Comparison of ENCODE assay signal across 10 cellular contexts in genomic region chrX:128106630-128107029, GRCh38. TPM values are rescaled to one million over a fixed set of nuclear protein-coding genes. Genes with fewer than 3 reads are reported as not detected.
DNase-seq lines count a peak whose midpoint lies in the region; ATAC-seq lines count a peak whose summit lies in the region.
"Had no signal": no experiment of that assay in that cellular context is flagged by ENCODE, and none has a peak within 500 bp of the region (broad histone marks: within the 10 kb centered on the region; RNA-seq: fewer than 3 reads in every experiment).

No MANE protein-coding gene starts in this region.

- H3K4me2 ChIP-seq in Karpas-422 (ENCODE audit: low read depth, low read length, poor library complexity, severe bottlenecking): no peak overlapping the region

- H3K79me2 ChIP-seq in Karpas-422 (ENCODE audit: low read length): no peaks in the 10 kb centered on the region

- H3K4me1 ChIP-seq in Karpas-422 (ENCODE audit: low read length): no peaks in the 10 kb centered on the region

- ATAC-seq in HG03457 (IDR thresholded peaks at IDR 0.05; ENCODE audit: unreplicated experiment): no peak

- H3K9me2 ChIP-seq in Karpas-422 (replicated peaks; ENCODE audit: insufficient read depth, low read length): no peaks in the 10 kb centered on the region

- no peaks in the 10 kb centered on the region for H3K27me3 ChIP-seq in Karpas-422 (ENCODE audit: low read length)

- H4K20me1 ChIP-seq in Karpas-422 (ENCODE audit: insufficient read depth, low read depth, low read length): no peaks in the 10 kb centered on the region

- no peaks in the 10 kb centered on the region for H3K36me3 ChIP-seq in Karpas-422 (ENCODE audit: insufficient read depth, low read length)

- no peak overlapping the region for H3K4me3 ChIP-seq in Karpas-422 (ENCODE audit: low read length)

- no peak overlapping the region; the same call in 1 of the 2 replicates for H2AFZ ChIP-seq in Karpas-422 (ENCODE audit: low read length)

- peak; percentile 0 for DNase-seq in DMS114 treated with DMSO at 0.1 percent for 48 hours (lab: John Stamatoyannopoulos, UW; ENCODE audit: unreplicated experiment)
- peak; percentile 63 for DNase-seq in Karpas-422
- DNase-seq in SK-MEL-5 (ENCODE audit: low read depth, low spot score): peak; percentile 53
- DNase-seq in left kidney (ENCODE audit: low read depth, low spot score): peak; percentile 27
- no peak for DNase-seq in germinal center (ENCODE audit: low spot score)
- DNase-seq in EL: no peak
- no peak for DNase-seq in AG08395 (ENCODE audit: low spot score)

- no peak overlapping the region for H3K9ac ChIP-seq in Karpas-422 (ENCODE audit: low read length)

- peaks cover 19% of the 10 kb centered on the region for H3K9me3 ChIP-seq in Karpas-422 (ENCODE audit: low read length)

- in situ Hi-C loops in SK-MEL-5 (cut with HindIII; ENCODE audit: low pct_unique_long_range_greater_than_20kb, low sequenced_read_pairs): no loop called here

- H3K27ac ChIP-seq in Karpas-422 (ENCODE audit: low read length): no peak overlapping the region

RNA-seq across cellular contexts. Expression of gene ACTRT1, which starts 54.4 kb away (rescaled TPM):
- total RNA-seq in Karpas-422 (2014; rRNA removed; shearing (Covaris generic); ENCODE audit: low replicate concordance): not detected in 2 replicates
- not detected in 2 replicates for total RNA-seq in SK-MEL-5 (2014; rRNA removed; shearing (Covaris generic))
- polyA plus RNA-seq in SK-MEL-5 (2015; cell fraction: cytosol; rRNA removed): not detected in 2 replicates
- not detected in 2 replicates for polyA plus RNA-seq in SK-MEL-5 (2015; cell fraction: nucleus; rRNA removed)
- total RNA-seq: fibroblast of lung; natural killer cell treated with Interleukin-12 subunit alpha and Interleukin-12 subunit beta and Interleukin-15 and Interleukin-18, amount 100 ng/mL, for 72 hours had no signal
- polyA plus RNA-seq: fibroblast of lung had no signal

Comparison
In these comparisons a context has a peak if more than half of its experiments do, and no peak if none do; other contexts are left out.
1. DNase-seq: peak in DMS114 treated with DMSO at 0.1 percent for 48 hours (single experiment), Karpas-422 (single experiment), SK-MEL-5 (single experiment) and left kidney (single experiment); none in germinal center (single experiment), EL (single experiment) and AG08395 (single experiment).